In genomic region chr1:62530516-62531154, GRCh38 we compare ENCODE assay signal across 9 cellular contexts.
DNase-seq lines count a peak whose midpoint lies in the region; ATAC-seq and TF ChIP-seq lines count a peak whose summit lies in the region.
"Had no signal": no experiment of that assay in that cellular context is flagged by ENCODE, and none has a peak within 500 bp of the region (broad histone marks: within the 10 kb centered on the region; RNA-seq: fewer than 3 reads in every experiment).

No MANE protein-coding gene starts in this region.

- H3K9me3 Mint-ChIP-seq in activated T-cell treated with anti-CD3 and anti-CD28 coated beads, Interleukin-2, amount 50 U/mL, for 24 hours: no peaks in the 10 kb centered on the region
- H3K9me3 Mint-ChIP-seq: naive thymus-derived CD4-positive, alpha-beta T cell had no signal

- H2BK120ac ChIP-seq in trophoblast cell (ENCODE audit: insufficient read depth, low read length, poor library complexity): no peak overlapping the region

- H2AK5ac ChIP-seq in trophoblast cell (ENCODE audit: low read length): no peak overlapping the region

- no peaks in the 10 kb centered on the region for H3K27me3 Mint-ChIP-seq in activated T-cell treated with anti-CD3 and anti-CD28 coated beads, Interleukin-2, amount 50 U/mL, for 24 hours
- H3K27me3 Mint-ChIP-seq: naive thymus-derived CD4-positive, alpha-beta T cell had no signal

- peak; percentile 55 for ATAC-seq in GM19438 (IDR thresholded peaks at IDR 0.05; ENCODE audit: low read depth, unreplicated experiment)
- ATAC-seq in HG03139 (IDR thresholded peaks at IDR 0.05; ENCODE audit: unreplicated experiment): no peak
- no peak for ATAC-seq in HG03457 (IDR thresholded peaks at IDR 0.05; ENCODE audit: unreplicated experiment)
- ATAC-seq: naive thymus-derived CD4-positive, alpha-beta T cell had no signal

- no CpG with 5 or more reads among the region's 6 CpGs for WGBS in trophoblast cell (ENCODE audit: extremely low coverage, insufficient coverage, insufficient read length)

- H3K36me3 Mint-ChIP-seq in activated T-cell treated with anti-CD3 and anti-CD28 coated beads, Interleukin-2, amount 50 U/mL, for 24 hours (ENCODE audit: low read depth): peaks cover 10% of the 10 kb centered on the region

- no peaks in the 10 kb centered on the region for H3K79me2 ChIP-seq in trophoblast cell (ENCODE audit: control insufficient read depth, insufficient read depth, low read length, poor library complexity)

- no peaks in the 10 kb centered on the region for H3K4me1 ChIP-seq in trophoblast cell (ENCODE audit: control insufficient read depth in 1 of 2, insufficient read depth in 2 of 2, low read length in 2 of 2)

- no peak overlapping the region for H2BK5ac ChIP-seq in trophoblast cell (ENCODE audit: low read depth, low read length, poor library complexity)

- H3K27ac Mint-ChIP-seq in activated T-cell treated with anti-CD3 and anti-CD28 coated beads, Interleukin-2, amount 50 U/mL, for 24 hours: no peak overlapping the region

- H3K14ac ChIP-seq in trophoblast cell (ENCODE audit: low read length): no peak overlapping the region

- H3K4me3 Mint-ChIP-seq in activated T-cell treated with anti-CD3 and anti-CD28 coated beads, Interleukin-2, amount 50 U/mL, for 24 hours: no peak overlapping the region
- H3K4me3 Mint-ChIP-seq: naive thymus-derived CD4-positive, alpha-beta T cell had no signal

- H3K79me1 ChIP-seq in trophoblast cell (ENCODE audit: low read length): no peaks in the 10 kb centered on the region

- H3K36me3 ChIP-seq in trophoblast cell (ENCODE audit: control insufficient read depth in 1 of 2, insufficient read depth in 2 of 2, low read length in 2 of 2): peaks cover 7% of the 10 kb centered on the region in 2 experiments

- no peak overlapping the region for H3K4me2 ChIP-seq in trophoblast cell (ENCODE audit: low read length)

- DNase-seq in RPMI7951 (ENCODE audit: low read depth) (peak; percentile 42), fibroblast of pulmonary artery (ENCODE audit: low read depth) (peak; percentile 63), trophoblast cell (peak; percentile 12 to 62), AML-193 (lab: John Stamatoyannopoulos, UW) (no peak)
- DNase-seq in activated T-cell treated with anti-CD3 and anti-CD28 coated beads, Interleukin-2, amount 50 U/mL, for 24 hours: no peak

- no peak overlapping the region for H3K4ac ChIP-seq in trophoblast cell (ENCODE audit: low read depth, low read length)

- no peak overlapping the region for H4K91ac ChIP-seq in trophoblast cell (ENCODE audit: low read depth, low read length)

- no peaks in the 10 kb centered on the region for H3K9me3 ChIP-seq in trophoblast cell (ENCODE audit: insufficient read depth, low read depth, low read length)

- no peak overlapping the region for H4K12ac ChIP-seq in trophoblast cell (ENCODE audit: low read depth, low read length)

- no peak overlapping the region for H2BK12ac ChIP-seq in trophoblast cell (ENCODE audit: low read length)

- no peak overlapping the region for H3K23ac ChIP-seq in trophoblast cell (ENCODE audit: low read length)

- H3K27me3 ChIP-seq in trophoblast cell (ENCODE audit: insufficient read depth, low read length): no peaks in the 10 kb centered on the region

- H3K4me3 ChIP-seq in fibroblast of pulmonary artery (replicated peaks; ENCODE audit: low read depth, low read length) (no peak overlapping the region), trophoblast cell (ENCODE audit: low read depth, low read length) (no peak overlapping the region)

- H2AFZ ChIP-seq in trophoblast cell (ENCODE audit: insufficient read depth, low read length, poor library complexity): no peak overlapping the region

- no peak overlapping the region for H3K18ac ChIP-seq in trophoblast cell (ENCODE audit: low read length)

- peak; percentile 69 for TF ChIP-seq CTCF in fibroblast of pulmonary artery (IDR thresholded peaks at IDR 0.05; ENCODE audit: low read length, missing control alignments)

- H3K4me1 Mint-ChIP-seq in activated T-cell treated with anti-CD3 and anti-CD28 coated beads, Interleukin-2, amount 50 U/mL, for 24 hours (ENCODE audit: low read depth): no peaks in the 10 kb centered on the region
- H3K4me1 Mint-ChIP-seq: naive thymus-derived CD4-positive, alpha-beta T cell had no signal

- no peak overlapping the region for H4K8ac ChIP-seq in trophoblast cell (ENCODE audit: low read depth, low read length)

- no peak overlapping the region for H3K9ac ChIP-seq in trophoblast cell (ENCODE audit: low read length)

- H3K27ac ChIP-seq in trophoblast cell (ENCODE audit: low read depth, low read length): no peak overlapping the region

Comparison
In these comparisons a context has a peak if more than half of its experiments do, and no peak if none do; other contexts are left out.
1. DNase-seq: peak in RPMI7951 (single experiment), fibroblast of pulmonary artery (single experiment) and trophoblast cell (2 of 2); none in activated T-cell treated with anti-CD3 and anti-CD28 coated beads, Interleukin-2, amount 50 U/mL, for 24 hours (single experiment) and AML-193 (0 of 2).